In genomic region chr1:11031624-11032262, GRCh38 we compare ENCODE assay signal across 22 cellular contexts. TPM values are rescaled to one million over a fixed set of nuclear protein-coding genes. Genes with fewer than 3 reads are reported as not detected.
"Had no signal": no experiment of that assay in that cellular context is flagged by ENCODE, and none has a peak within 500 bp of the region (broad histone marks: within the 10 kb centered on the region; RNA-seq: fewer than 3 reads in every experiment).

No MANE protein-coding gene starts in this region.

- H3K4me3 Mint-ChIP-seq: brain; effector memory CD8-positive, alpha-beta T cell; natural killer cell; stimulated activated memory B cell treated with anti-CD40 and anti-IgM and Interleukin-4, amounts not matched to agents 10 μg/mL and 1 μg/mL and 100 μg/mL, for 72 hours; T-helper 1 cell treated with Interleukin-12 subunit alpha and Interleukin-12 subunit beta and Interleukin-4 antibody, amounts not matched to agents 30 μg/mL and 1 μg/mL, for 36 hours had no signal

- H3K27ac ChIP-seq: hepatocyte, neutrophil, pancreas, right lobe of liver, tibial artery had no signal

- H3K27ac Mint-ChIP-seq: stimulated activated memory B cell treated with anti-CD40 and anti-IgM and Interleukin-4, amounts not matched to agents 10 μg/mL and 1 μg/mL and 100 μg/mL, for 72 hours; T-helper 1 cell treated with Interleukin-12 subunit alpha and Interleukin-12 subunit beta and Interleukin-4 antibody, amounts not matched to agents 30 μg/mL and 1 μg/mL, for 36 hours had no signal

- H3K4me3 ChIP-seq: hepatocyte, lung, pancreas, right lobe of liver, tibial artery had no signal

- H3K4me1 ChIP-seq: pancreas, right lobe of liver had no signal

- H3K36me3 Mint-ChIP-seq: natural killer cell had no signal

- H3K4me1 Mint-ChIP-seq: stimulated activated memory B cell treated with anti-CD40 and anti-IgM and Interleukin-4, amounts not matched to agents 10 μg/mL and 1 μg/mL and 100 μg/mL, for 72 hours had no signal

- H3K9me3 Mint-ChIP-seq: brain; effector memory CD8-positive, alpha-beta T cell; natural killer cell; stimulated activated memory B cell treated with anti-CD40 and anti-IgM and Interleukin-4, amounts not matched to agents 10 μg/mL and 1 μg/mL and 100 μg/mL, for 72 hours; T-helper 1 cell treated with Interleukin-12 subunit alpha and Interleukin-12 subunit beta and Interleukin-4 antibody, amounts not matched to agents 30 μg/mL and 1 μg/mL, for 36 hours had no signal

- H3K27me3 ChIP-seq: hepatocyte, neutrophil, pancreas, right lobe of liver, tibial artery had no signal

- ATAC-seq: effector memory CD8-positive, alpha-beta T cell; natural killer cell; stimulated activated memory B cell treated with anti-CD40 and anti-IgM and Interleukin-4, amounts not matched to agents 10 μg/mL and 1 μg/mL and 100 μg/mL, for 72 hours had no signal

- H3K9me3 ChIP-seq: neutrophil, pancreas, right lobe of liver, tibial artery had no signal

- DNase-seq: activated CD4-positive, alpha-beta T cell treated with anti-CD3 and anti-CD28 coated beads, Interleukin-2, amount 50 U/mL, for 1 hour; activated CD4-positive, CD25-positive, alpha-beta regulatory T cell treated with anti-CD3 and anti-CD28 coated beads, Interleukin-2, amount 50 U/mL, for 72 hours; activated gamma-delta T cell treated with Interleukin-2 at 50 U/mL for 16 hours; anterior cingulate cortex; caudate nucleus; effector memory CD8-positive, alpha-beta T cell; left cardiac atrium; natural killer cell; small intestine; stimulated activated CD4-positive, alpha-beta T cell treated with anti-CD3 and anti-CD28 coated beads, Interleukin-4, amount 100 ng/mL, for 1 hour; substantia nigra; tibial artery had no signal

- H3K27me3 Mint-ChIP-seq: effector memory CD8-positive, alpha-beta T cell; stimulated activated memory B cell treated with anti-CD40 and anti-IgM and Interleukin-4, amounts not matched to agents 10 μg/mL and 1 μg/mL and 100 μg/mL, for 72 hours had no signal

RNA-seq across cellular contexts. Expression of gene MASP2, which starts 15.3 kb away (rescaled TPM):
- total RNA-seq: dermis microvascular lymphatic vessel endothelial cell, left cardiac atrium, lung, pancreas, urinary bladder had no signal
